Comparison of ENCODE assay signal across 10 cellular contexts in genomic region chr12:84502907-84503787, GRCh38.
A peak's percentile ranks its signal among the peaks of the same experiment; 100 is the strongest.
DNase-seq lines count a peak whose midpoint lies in the region; ATAC-seq and TF ChIP-seq lines count a peak whose summit lies in the region.
"Had no signal": no experiment of that assay in that cellular context is flagged by ENCODE, and none has a peak within 500 bp of the region (broad histone marks: within the 10 kb centered on the region; RNA-seq: fewer than 3 reads in every experiment).

No MANE protein-coding gene starts in this region.

- H3K27me3 ChIP-seq in right cardiac atrium (ENCODE audit: control insufficient read depth, insufficient read depth) = no peaks in the 10 kb centered on the region

- intact Hi-C loops in right cardiac atrium (cut with DNase I) = no loop called here

- H3K9me3 Mint-ChIP-seq in activated naive CD8-positive, alpha-beta T cell treated with anti-CD3 and anti-CD28 coated beads for 36 hours = no peaks in the 10 kb centered on the region

- H3K4me1 ChIP-seq in right cardiac atrium (ENCODE audit: control insufficient read depth, insufficient read depth, low read length) = no peaks in the 10 kb centered on the region
- H3K4me1 ChIP-seq: parathyroid adenoma had no signal

- peak; percentile 82 for TF ChIP-seq CTCF in AG09319 (IDR thresholded peaks at IDR 0.05; ENCODE audit: low read depth, low read length)
- peak; percentile 72 for TF ChIP-seq CTCF in GM12873 (IDR thresholded peaks at IDR 0.05; ENCODE audit: insufficient read depth, low read depth, low read length, missing control alignments)

- WGBS in right cardiac atrium = 49% methylated on average over 4 of the region's 4 CpGs

- no peak overlapping the region for H3K4me3 ChIP-seq in right cardiac atrium (ENCODE audit: low read length)

- no peaks in the 10 kb centered on the region for H3K9me3 ChIP-seq in right cardiac atrium (ENCODE audit: control insufficient read depth, low read length)

- DNase-seq in AG09319 (ENCODE audit: extremely low read depth, low read depth) (no peak), NCI-H1092 treated with DMSO at 0.1 percent for 48 hours (lab: John Stamatoyannopoulos, UW) (peak; percentile 30), right cardiac atrium (peak in 2 of 3 donors; percentile 26 to 52), SKM-1 (lab: John Stamatoyannopoulos, UW; ENCODE audit: unreplicated experiment) (no peak)
- DNase-seq in activated naive CD8-positive, alpha-beta T cell treated with anti-CD3 and anti-CD28 coated beads for 36 hours = peak; percentile 1
- DNase-seq in stimulated activated naive CD8-positive, alpha-beta T cell treated with anti-CD3 and anti-CD28 coated beads, Interleukin-15, Interleukin-2, amounts not matched to agents 100 U/mL and 50 U/mL, for 24 hours = peak; percentile 26

- ATAC-seq in HG02623 (IDR thresholded peaks at IDR 0.05; ENCODE audit: unreplicated experiment) = peak; percentile 79
- peak; percentile 71 to 79 for ATAC-seq in right cardiac atrium
- ATAC-seq in stimulated activated naive CD8-positive, alpha-beta T cell treated with anti-CD3 and anti-CD28 coated beads, Interleukin-15, Interleukin-2, amounts not matched to agents 100 U/mL and 50 U/mL, for 24 hours = no peak
- ATAC-seq: T-cell had no signal

- no peak overlapping the region for H3K27ac ChIP-seq in right cardiac atrium (ENCODE audit: low read length)
- H3K27ac ChIP-seq: parathyroid adenoma had no signal

- no peaks in the 10 kb centered on the region for H3K36me3 Mint-ChIP-seq in activated naive CD8-positive, alpha-beta T cell treated with anti-CD3 and anti-CD28 coated beads for 36 hours
- H3K36me3 Mint-ChIP-seq: T-cell had no signal

- H3K4me1 Mint-ChIP-seq in activated naive CD8-positive, alpha-beta T cell treated with anti-CD3 and anti-CD28 coated beads for 36 hours = no peaks in the 10 kb centered on the region
- H3K4me1 Mint-ChIP-seq: T-cell had no signal

- no peak overlapping the region for H3K4me3 Mint-ChIP-seq in activated naive CD8-positive, alpha-beta T cell treated with anti-CD3 and anti-CD28 coated beads for 36 hours
- H3K4me3 Mint-ChIP-seq: T-cell had no signal

- H3K27me3 Mint-ChIP-seq in activated naive CD8-positive, alpha-beta T cell treated with anti-CD3 and anti-CD28 coated beads for 36 hours = no peaks in the 10 kb centered on the region
- H3K27me3 Mint-ChIP-seq: T-cell had no signal

- no peak overlapping the region for H3K27ac Mint-ChIP-seq in activated naive CD8-positive, alpha-beta T cell treated with anti-CD3 and anti-CD28 coated beads for 36 hours
- H3K27ac Mint-ChIP-seq: T-cell had no signal

Comparison
In these comparisons a context has a peak if more than half of its experiments do, and no peak if none do; other contexts are left out.
1. DNase-seq: peak in NCI-H1092 treated with DMSO at 0.1 percent for 48 hours (single experiment), activated naive CD8-positive, alpha-beta T cell treated with anti-CD3 and anti-CD28 coated beads for 36 hours (single experiment), right cardiac atrium (2 of 3) and stimulated activated naive CD8-positive, alpha-beta T cell treated with anti-CD3 and anti-CD28 coated beads, Interleukin-15, Interleukin-2, amounts not matched to agents 100 U/mL and 50 U/mL, for 24 hours (single experiment); none in AG09319 (single experiment) and SKM-1 (single experiment).